Comparison of ENCODE assay signal across 1 cellular context in the genomic region with DNA sequence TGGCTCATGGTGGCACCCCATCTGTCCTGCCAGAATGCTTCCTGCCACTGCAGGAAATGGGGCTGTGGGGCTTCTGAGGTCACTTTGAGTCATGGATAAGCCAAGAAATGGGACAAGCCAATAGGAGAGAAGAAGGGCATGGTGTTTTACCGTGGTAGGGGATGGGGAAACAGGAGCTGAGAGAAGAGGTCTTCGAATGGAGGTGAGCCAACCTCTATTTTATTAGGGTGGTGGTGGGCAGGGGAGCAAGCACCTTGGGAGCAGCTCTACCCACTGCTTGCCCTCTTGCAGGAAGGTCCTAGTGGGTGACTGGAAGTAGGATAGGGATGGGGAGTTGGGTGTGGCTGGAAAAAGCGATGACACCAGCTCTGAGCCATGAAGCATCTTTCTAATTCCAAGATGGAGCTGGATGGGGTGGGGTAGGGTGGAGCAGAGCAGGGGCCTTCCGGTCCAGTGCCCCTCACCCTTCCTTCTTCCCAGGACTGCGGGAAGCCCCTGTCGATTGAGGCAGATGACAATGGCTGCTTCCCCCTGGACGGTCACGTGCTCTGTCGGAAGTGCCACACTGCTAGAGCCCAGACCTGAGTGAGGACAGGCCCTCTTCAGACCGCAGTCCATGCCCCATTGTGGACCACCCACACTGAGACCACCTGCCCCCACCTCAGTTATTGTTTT.
TF ChIP-seq lines count a peak whose summit lies in the region.

No MANE protein-coding gene starts in this region.

TF ChIP-seq in K562, 482 proteins besides CTCF, POLR2A, EP300 and RAD21:
- TF ChIP-seq NCOR1 (IDR thresholded peaks at IDR 0.05) (no peak), ZBTB7A (IDR thresholded peaks at IDR 0.05; ENCODE audit: borderline replicate concordance, control insufficient read depth, low read depth, low read length) (peak; percentile 27; the same call in 1 of the 2 replicates)
- TF ChIP-seq, protein P1, sequence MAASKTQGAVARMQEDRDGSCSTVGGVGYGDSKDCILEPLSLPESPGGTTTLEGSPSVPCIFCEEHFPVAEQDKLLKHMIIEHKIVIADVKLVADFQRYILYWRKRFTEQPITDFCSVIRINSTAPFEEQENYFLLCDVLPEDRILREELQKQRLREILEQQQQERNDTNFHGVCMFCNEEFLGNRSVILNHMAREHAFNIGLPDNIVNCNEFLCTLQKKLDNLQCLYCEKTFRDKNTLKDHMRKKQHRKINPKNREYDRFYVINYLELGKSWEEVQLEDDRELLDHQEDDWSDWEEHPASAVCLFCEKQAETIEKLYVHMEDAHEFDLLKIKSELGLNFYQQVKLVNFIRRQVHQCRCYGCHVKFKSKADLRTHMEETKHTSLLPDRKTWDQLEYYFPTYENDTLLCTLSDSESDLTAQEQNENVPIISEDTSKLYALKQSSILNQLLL (CRISPR knock-in tag; IDR thresholded peaks at IDR 0.05; ENCODE audit: borderline replicate concordance) = no peak
